In genomic region chr18:37251679-37252078, GRCh38 we compare ENCODE assay signal across 24 cellular contexts.
DNase-seq lines count a peak whose midpoint lies in the region; ATAC-seq, FAIRE-seq and TF ChIP-seq lines count a peak whose summit lies in the region.
"Had no signal": no experiment of that assay in that cellular context is flagged by ENCODE, and none has a peak within 500 bp of the region (broad histone marks: within the 10 kb centered on the region; RNA-seq: fewer than 3 reads in every experiment).

No MANE protein-coding gene starts in this region.

- intact Hi-C loops in kidney (cut with DNase I): no loop called here

- H3K36me3 ChIP-seq in bronchial epithelial cell (ENCODE audit: control insufficient read depth, insufficient read depth, low read length) (no peaks in the 10 kb centered on the region), kidney (ENCODE audit: control insufficient read depth in 1 of 2, insufficient read depth in 2 of 2, low read length in 2 of 2) (no peaks in the 10 kb centered on the region)
- H3K36me3 ChIP-seq: left ventricle myocardium inferior had no signal

- no peak for TF ChIP-seq EP300 in Ishikawa (IDR thresholded peaks at IDR 0.05; ENCODE audit: borderline replicate concordance)

- peaks cover 6% of the 10 kb centered on the region for H3K27me3 ChIP-seq in bronchial epithelial cell (ENCODE audit: control insufficient read depth, insufficient read depth, low read length)

- H3K9ac ChIP-seq in kidney (ENCODE audit: low read length in 2 of 2): no peak overlapping the region

- H3K4me1 ChIP-seq in kidney (ENCODE audit: control insufficient read depth in 1 of 2, insufficient read depth in 1 of 2, low read depth in 1 of 2, low read length in 2 of 2): no peaks in the 10 kb centered on the region

- H3K9me3 ChIP-seq in kidney (ENCODE audit: control insufficient read depth in 1 of 2, low read length in 2 of 2): no peaks in the 10 kb centered on the region
- H3K9me3 ChIP-seq: left ventricle myocardium inferior, mucosa of descending colon had no signal

- H3K4me3 ChIP-seq in bronchial epithelial cell (ENCODE audit: low read depth, low read length) (no peak overlapping the region), kidney (ENCODE audit: low read length in 2 of 2) (no peak overlapping the region)
- H3K4me3 ChIP-seq: left ventricle myocardium inferior, mucosa of descending colon, smooth muscle cell had no signal

- no peak for ATAC-seq in GM18867 (IDR thresholded peaks at IDR 0.05; ENCODE audit: unreplicated experiment)
- ATAC-seq: effector memory CD8-positive, alpha-beta T cell; mucosa of descending colon; stimulated activated naive CD8-positive, alpha-beta T cell treated with anti-CD3 and anti-CD28 coated beads, Interleukin-15, amount 100 ng/mL, for 72 hours had no signal

- no peak for FAIRE-seq in bronchial epithelial cell (lab: Jason Lieb, UNC)
- no peak for FAIRE-seq in kidney (lab: Jason Lieb, UNC)
- FAIRE-seq: astrocyte had no signal

- TF ChIP-seq CTCF in bronchial epithelial cell (IDR thresholded peaks at IDR 0.05; ENCODE audit: insufficient read depth, low read length, severe bottlenecking) (no peak), kidney (IDR thresholded peaks at IDR 0.05; ENCODE audit: borderline replicate concordance, extremely low read depth, insufficient read depth) (no peak)

- no peak overlapping the region for H3K27ac ChIP-seq in kidney (ENCODE audit: low read depth in 2 of 2, low read length in 2 of 2)
- H3K27ac ChIP-seq: left ventricle myocardium inferior had no signal

- no peak for TF ChIP-seq RAD21 in Ishikawa (IDR thresholded peaks at IDR 0.05; ENCODE audit: low read depth)

- DNase-seq in DMS53 (lab: John Stamatoyannopoulos, UW) (peak; percentile 41), DMS53 treated with DMSO at 0.1 percent for 48 hours (lab: John Stamatoyannopoulos, UW; ENCODE audit: unreplicated experiment) (no peak), bronchial epithelial cell (ENCODE audit: low read depth) (peak; percentile 57), occipital lobe (lab: John Stamatoyannopoulos, UW) (peak; percentile 60), kidney (no peak)
- no peak for DNase-seq in stimulated activated CD4-positive, alpha-beta T cell treated with anti-CD3 and anti-CD28 coated beads, Interleukin-4, amount 100 ng/mL, for 1 hour
- DNase-seq: 8988T; activated CD4-positive, CD25-positive, alpha-beta regulatory T cell treated with anti-CD3 and anti-CD28 coated beads, Interleukin-2, amount 50 U/mL, for 72 hours; activated T-cell treated with anti-CD3 and anti-CD28 coated beads, Interleukin-2, amount 50 U/mL, for 48 hours; AML-193; effector memory CD8-positive, alpha-beta T cell; left ventricle myocardium inferior; mucosa of descending colon; NCI-H1930; NCI-H524 treated with DMSO at 0.1 percent for 48 hours; Right ventricle myocardium superior; stimulated activated CD4-positive, alpha-beta T cell treated with anti-CD3 and anti-CD28 coated beads, Interleukin-4, amount 100 ng/mL, for 4 hours; stimulated activated naive CD8-positive, alpha-beta T cell treated with anti-CD3 and anti-CD28 coated beads, Interleukin-15, amount 100 ng/mL, for 72 hours; SW 1271; trophoblast cell had no signal

TF ChIP-seq in Ishikawa, 13 proteins besides CTCF, POLR2A, EP300 and RAD21:
- TF ChIP-seq YY1 (IDR thresholded peaks at IDR 0.05; ENCODE audit: low read depth) (no peak), MAX (IDR thresholded peaks at IDR 0.05) (no peak), CEBPB (IDR thresholded peaks at IDR 0.05) (no peak), NFIC (IDR thresholded peaks at IDR 0.05) (peak; percentile 85), CREB1 (IDR thresholded peaks at IDR 0.05; ENCODE audit: low read depth) (no peak), FOXM1 (IDR thresholded peaks at IDR 0.05; ENCODE audit: borderline replicate concordance, low read depth) (no peak), TEAD4 (IDR thresholded peaks at IDR 0.05) (no peak)

Comparison
In these comparisons a context has a peak if more than half of its experiments do, and no peak if none do; other contexts are left out.
1. DNase-seq: peak in DMS53 (single experiment), bronchial epithelial cell (single experiment) and occipital lobe (single experiment); none in DMS53 treated with DMSO at 0.1 percent for 48 hours (single experiment), kidney (single experiment) and stimulated activated CD4-positive, alpha-beta T cell treated with anti-CD3 and anti-CD28 coated beads, Interleukin-4, amount 100 ng/mL, for 1 hour (single experiment).